1 cellular context compared by ENCODE assay signal in genomic region chr9:121133104-121133816, GRCh38.
A peak's percentile ranks its signal among the peaks of the same experiment; 100 is the strongest.
TF ChIP-seq lines count a peak whose summit lies in the region.

No MANE protein-coding gene starts in this region.

TF ChIP-seq in HepG2, 621 proteins besides CTCF, POLR2A, EP300 and RAD21 (continued from another document and continues in another):
- TF ChIP-seq, protein P1, sequence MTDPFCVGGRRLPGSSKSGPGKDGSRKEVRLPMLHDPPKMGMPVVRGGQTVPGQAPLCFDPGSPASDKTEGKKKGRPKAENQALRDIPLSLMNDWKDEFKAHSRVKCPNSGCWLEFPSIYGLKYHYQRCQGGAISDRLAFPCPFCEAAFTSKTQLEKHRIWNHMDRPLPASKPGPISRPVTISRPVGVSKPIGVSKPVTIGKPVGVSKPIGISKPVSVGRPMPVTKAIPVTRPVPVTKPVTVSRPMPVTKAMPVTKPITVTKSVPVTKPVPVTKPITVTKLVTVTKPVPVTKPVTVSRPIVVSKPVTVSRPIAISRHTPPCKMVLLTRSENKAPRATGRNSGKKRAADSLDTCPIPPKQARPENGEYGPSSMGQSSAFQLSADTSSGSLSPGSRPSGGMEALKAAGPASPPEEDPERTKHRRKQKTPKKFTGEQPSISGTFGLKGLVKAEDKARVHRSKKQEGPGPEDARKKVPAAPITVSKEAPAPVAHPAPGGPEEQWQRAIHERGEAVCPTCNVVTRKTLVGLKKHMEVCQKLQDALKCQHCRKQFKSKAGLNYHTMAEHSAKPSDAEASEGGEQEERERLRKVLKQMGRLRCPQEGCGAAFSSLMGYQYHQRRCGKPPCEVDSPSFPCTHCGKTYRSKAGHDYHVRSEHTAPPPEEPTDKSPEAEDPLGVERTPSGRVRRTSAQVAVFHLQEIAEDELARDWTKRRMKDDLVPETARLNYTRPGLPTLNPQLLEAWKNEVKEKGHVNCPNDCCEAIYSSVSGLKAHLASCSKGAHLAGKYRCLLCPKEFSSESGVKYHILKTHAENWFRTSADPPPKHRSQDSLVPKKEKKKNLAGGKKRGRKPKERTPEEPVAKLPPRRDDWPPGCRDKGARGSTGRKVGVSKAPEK (CRISPR knock-in tag; IDR thresholded peaks at IDR 0.05; ENCODE audit: borderline replicate concordance) = no peak
- TF ChIP-seq NFIB (CRISPR knock-in tag; IDR thresholded peaks at IDR 0.05; ENCODE audit: borderline replicate concordance) (no peak), ZBTB44 (CRISPR knock-in tag; IDR thresholded peaks at IDR 0.05) (no peak), KDM5A (IDR thresholded peaks at IDR 0.05; ENCODE audit: borderline replicate concordance, low read length) (no peak), ZNF333 (CRISPR knock-in tag; IDR thresholded peaks at IDR 0.05; ENCODE audit: borderline replicate concordance) (no peak), USF2 (IDR thresholded peaks at IDR 0.05; ENCODE audit: low read depth, low read length) (no peak), USF2 (CRISPR knock-in tag; IDR thresholded peaks at IDR 0.05; ENCODE audit: borderline replicate concordance) (no peak), ZMYM4 (CRISPR knock-in tag; IDR thresholded peaks at IDR 0.05) (peak; percentile 86), CEBPG (CRISPR knock-in tag; IDR thresholded peaks at IDR 0.05) (0 out of 2 replicates have a peak, but pooled peaks have one; percentile 10), HNRNPLL (IDR thresholded peaks at IDR 0.05; ENCODE audit: low read depth, low read length, poor library complexity, severe bottlenecking) (no peak), ZNF367 (CRISPR knock-in tag; IDR thresholded peaks at IDR 0.05; ENCODE audit: borderline replicate concordance) (no peak), DNMT3B (CRISPR knock-in tag; conservative IDR thresholded peaks at IDR 0.05) (no peak), ZNF800 (CRISPR knock-in tag; IDR thresholded peaks at IDR 0.05) (no peak), GRHL1 (CRISPR knock-in tag; conservative IDR thresholded peaks at IDR 0.05) (no peak), ATF3 (CRISPR knock-in tag; IDR thresholded peaks at IDR 0.05) (no peak), ZNF598 (CRISPR knock-in tag; IDR thresholded peaks at IDR 0.05; ENCODE audit: borderline replicate concordance) (no peak; the same call in 1 of the 2 replicates), RFX1 (IDR thresholded peaks at IDR 0.05) (no peak), ARID3A (IDR thresholded peaks at IDR 0.05; ENCODE audit: low read depth, low read length) (no peak), SOX5 (CRISPR knock-in tag; IDR thresholded peaks at IDR 0.05; ENCODE audit: borderline replicate concordance) (peak; percentile 29; the same call in 1 of the 2 replicates), DRAP1 (CRISPR knock-in tag; IDR thresholded peaks at IDR 0.05) (no peak), ZNF709 (CRISPR knock-in tag; IDR thresholded peaks at IDR 0.05) (no peak), KDM5B (CRISPR knock-in tag; IDR thresholded peaks at IDR 0.05; ENCODE audit: borderline replicate concordance) (0 out of 2 replicates have a peak, but pooled peaks have one; percentile 45), HHEX (CRISPR knock-in tag; IDR thresholded peaks at IDR 0.05) (no peak), ZFX (CRISPR knock-in tag; IDR thresholded peaks at IDR 0.05; ENCODE audit: low read depth) (no peak), NFRKB (IDR thresholded peaks at IDR 0.05) (no peak), ZC3H4 (CRISPR knock-in tag; IDR thresholded peaks at IDR 0.05; ENCODE audit: borderline replicate concordance) (no peak), ZBTB38 (CRISPR knock-in tag; IDR thresholded peaks at IDR 0.05) (peak; percentile 60; the same call in 1 of the 2 replicates), CENPT (CRISPR knock-in tag; IDR thresholded peaks at IDR 0.05; ENCODE audit: low read depth) (no peak), ZNF550 (CRISPR knock-in tag; IDR thresholded peaks at IDR 0.05; ENCODE audit: borderline replicate concordance) (no peak), SMARCC2 (IDR thresholded peaks at IDR 0.05) (no peak), MTF2 (CRISPR knock-in tag; IDR thresholded peaks at IDR 0.05; ENCODE audit: borderline replicate concordance) (no peak)
- TF ChIP-seq, protein P2, sequence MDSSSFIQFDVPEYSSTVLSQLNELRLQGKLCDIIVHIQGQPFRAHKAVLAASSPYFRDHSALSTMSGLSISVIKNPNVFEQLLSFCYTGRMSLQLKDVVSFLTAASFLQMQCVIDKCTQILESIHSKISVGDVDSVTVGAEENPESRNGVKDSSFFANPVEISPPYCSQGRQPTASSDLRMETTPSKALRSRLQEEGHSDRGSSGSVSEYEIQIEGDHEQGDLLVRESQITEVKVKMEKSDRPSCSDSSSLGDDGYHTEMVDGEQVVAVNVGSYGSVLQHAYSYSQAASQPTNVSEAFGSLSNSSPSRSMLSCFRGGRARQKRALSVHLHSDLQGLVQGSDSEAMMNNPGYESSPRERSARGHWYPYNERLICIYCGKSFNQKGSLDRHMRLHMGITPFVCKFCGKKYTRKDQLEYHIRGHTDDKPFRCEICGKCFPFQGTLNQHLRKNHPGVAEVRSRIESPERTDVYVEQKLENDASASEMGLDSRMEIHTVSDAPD (CRISPR knock-in tag; IDR thresholded peaks at IDR 0.05) = no peak
- TF ChIP-seq, protein P3, sequence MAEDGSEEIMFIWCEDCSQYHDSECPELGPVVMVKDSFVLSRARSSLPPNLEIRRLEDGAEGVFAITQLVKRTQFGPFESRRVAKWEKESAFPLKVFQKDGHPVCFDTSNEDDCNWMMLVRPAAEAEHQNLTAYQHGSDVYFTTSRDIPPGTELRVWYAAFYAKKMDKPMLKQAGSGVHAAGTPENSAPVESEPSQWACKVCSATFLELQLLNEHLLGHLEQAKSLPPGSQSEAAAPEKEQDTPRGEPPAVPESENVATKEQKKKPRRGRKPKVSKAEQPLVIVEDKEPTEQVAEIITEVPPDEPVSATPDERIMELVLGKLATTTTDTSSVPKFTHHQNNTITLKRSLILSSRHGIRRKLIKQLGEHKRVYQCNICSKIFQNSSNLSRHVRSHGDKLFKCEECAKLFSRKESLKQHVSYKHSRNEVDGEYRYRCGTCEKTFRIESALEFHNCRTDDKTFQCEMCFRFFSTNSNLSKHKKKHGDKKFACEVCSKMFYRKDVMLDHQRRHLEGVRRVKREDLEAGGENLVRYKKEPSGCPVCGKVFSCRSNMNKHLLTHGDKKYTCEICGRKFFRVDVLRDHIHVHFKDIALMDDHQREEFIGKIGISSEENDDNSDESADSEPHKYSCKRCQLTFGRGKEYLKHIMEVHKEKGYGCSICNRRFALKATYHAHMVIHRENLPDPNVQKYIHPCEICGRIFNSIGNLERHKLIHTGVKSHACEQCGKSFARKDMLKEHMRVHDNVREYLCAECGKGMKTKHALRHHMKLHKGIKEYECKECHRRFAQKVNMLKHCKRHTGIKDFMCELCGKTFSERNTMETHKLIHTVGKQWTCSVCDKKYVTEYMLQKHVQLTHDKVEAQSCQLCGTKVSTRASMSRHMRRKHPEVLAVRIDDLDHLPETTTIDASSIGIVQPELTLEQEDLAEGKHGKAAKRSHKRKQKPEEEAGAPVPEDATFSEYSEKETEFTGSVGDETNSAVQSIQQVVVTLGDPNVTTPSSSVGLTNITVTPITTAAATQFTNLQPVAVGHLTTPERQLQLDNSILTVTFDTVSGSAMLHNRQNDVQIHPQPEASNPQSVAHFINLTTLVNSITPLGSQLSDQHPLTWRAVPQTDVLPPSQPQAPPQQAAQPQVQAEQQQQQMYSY (CRISPR knock-in tag; IDR thresholded peaks at IDR 0.05) = no peak
- TF ChIP-seq, protein P4, sequence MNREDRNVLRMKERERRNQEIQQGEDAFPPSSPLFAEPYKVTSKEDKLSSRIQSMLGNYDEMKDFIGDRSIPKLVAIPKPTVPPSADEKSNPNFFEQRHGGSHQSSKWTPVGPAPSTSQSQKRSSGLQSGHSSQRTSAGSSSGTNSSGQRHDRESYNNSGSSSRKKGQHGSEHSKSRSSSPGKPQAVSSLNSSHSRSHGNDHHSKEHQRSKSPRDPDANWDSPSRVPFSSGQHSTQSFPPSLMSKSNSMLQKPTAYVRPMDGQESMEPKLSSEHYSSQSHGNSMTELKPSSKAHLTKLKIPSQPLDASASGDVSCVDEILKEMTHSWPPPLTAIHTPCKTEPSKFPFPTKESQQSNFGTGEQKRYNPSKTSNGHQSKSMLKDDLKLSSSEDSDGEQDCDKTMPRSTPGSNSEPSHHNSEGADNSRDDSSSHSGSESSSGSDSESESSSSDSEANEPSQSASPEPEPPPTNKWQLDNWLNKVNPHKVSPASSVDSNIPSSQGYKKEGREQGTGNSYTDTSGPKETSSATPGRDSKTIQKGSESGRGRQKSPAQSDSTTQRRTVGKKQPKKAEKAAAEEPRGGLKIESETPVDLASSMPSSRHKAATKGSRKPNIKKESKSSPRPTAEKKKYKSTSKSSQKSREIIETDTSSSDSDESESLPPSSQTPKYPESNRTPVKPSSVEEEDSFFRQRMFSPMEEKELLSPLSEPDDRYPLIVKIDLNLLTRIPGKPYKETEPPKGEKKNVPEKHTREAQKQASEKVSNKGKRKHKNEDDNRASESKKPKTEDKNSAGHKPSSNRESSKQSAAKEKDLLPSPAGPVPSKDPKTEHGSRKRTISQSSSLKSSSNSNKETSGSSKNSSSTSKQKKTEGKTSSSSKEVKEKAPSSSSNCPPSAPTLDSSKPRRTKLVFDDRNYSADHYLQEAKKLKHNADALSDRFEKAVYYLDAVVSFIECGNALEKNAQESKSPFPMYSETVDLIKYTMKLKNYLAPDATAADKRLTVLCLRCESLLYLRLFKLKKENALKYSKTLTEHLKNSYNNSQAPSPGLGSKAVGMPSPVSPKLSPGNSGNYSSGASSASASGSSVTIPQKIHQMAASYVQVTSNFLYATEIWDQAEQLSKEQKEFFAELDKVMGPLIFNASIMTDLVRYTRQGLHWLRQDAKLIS (CRISPR knock-in tag; IDR thresholded peaks at IDR 0.05) = no peak
